In the genomic region with DNA sequence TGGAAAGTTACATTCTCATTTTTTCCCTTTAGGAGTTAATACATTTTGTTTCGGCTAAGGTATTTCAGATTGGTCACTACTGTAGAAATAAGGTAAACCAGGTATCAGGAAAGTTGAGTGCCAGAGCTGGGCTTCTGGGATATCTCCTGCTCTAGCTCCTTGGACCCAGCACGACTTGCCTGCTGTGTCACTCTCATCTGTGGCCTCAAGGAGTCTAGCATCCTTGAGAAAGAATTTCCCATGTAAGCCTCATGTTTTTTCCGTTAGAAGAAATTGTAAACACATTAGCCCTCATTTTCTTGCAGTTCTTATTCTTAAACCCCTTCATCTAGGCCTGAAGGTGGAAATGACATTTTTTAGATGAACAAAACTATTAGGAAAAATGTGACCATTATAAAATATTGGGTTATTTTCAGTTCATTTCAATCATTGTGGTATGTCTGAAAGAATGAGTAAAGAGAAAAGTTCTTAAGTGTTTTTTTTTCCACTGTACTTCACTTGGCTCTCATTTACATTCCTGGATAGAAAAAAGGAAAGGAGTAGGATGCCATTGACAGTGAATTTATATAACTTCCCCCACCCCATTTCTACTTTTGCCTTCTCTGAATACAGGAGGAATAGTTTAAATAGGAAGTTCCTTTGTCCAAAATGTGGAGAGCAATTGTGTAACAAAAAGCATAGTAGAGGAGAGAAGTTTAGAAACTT, we compare ENCODE assay signal across 1 cellular context.
TF ChIP-seq lines count a peak whose summit lies in the region.

No MANE protein-coding gene starts in this region.

TF ChIP-seq in endothelial cell of umbilical vein, 7 proteins besides CTCF, POLR2A, EP300 and RAD21 (continued from another document):
- no peak for TF ChIP-seq JUN (IDR thresholded peaks at IDR 0.05; ENCODE audit: borderline replicate concordance, insufficient read depth, insufficient read length, low read depth)
- TF ChIP-seq MYC (IDR thresholded peaks at IDR 0.05; ENCODE audit: low read depth, low read length) = no peak
- TF ChIP-seq GATA2 (IDR thresholded peaks at IDR 0.05; ENCODE audit: insufficient read depth, insufficient read length, low read depth, low read length) = no peak
- TF ChIP-seq MAX (IDR thresholded peaks at IDR 0.05; ENCODE audit: insufficient read depth, insufficient read length) = no peak
